ENCODE assay signal across 8 cellular contexts in genomic region chr5:66987949-66988838, GRCh38.
DNase-seq lines count a peak whose midpoint lies in the region; ATAC-seq, FAIRE-seq and TF ChIP-seq lines count a peak whose summit lies in the region.

No MANE protein-coding gene starts in this region.

- no peaks in the 10 kb centered on the region for H3K9me3 Mint-ChIP-seq in H9
- H3K9me3 Mint-ChIP-seq in chondrocyte (ENCODE audit: low read depth) = no peaks in the 10 kb centered on the region

- H3K23me2 ChIP-seq in H9 (ENCODE audit: insufficient read length, low read depth, low read length, poor library complexity, severe bottlenecking) = no peaks in the 10 kb centered on the region

- H2BK15ac ChIP-seq in H9 (ENCODE audit: low read depth, low read length) = no peak overlapping the region

- H3K14ac ChIP-seq in H9 (ENCODE audit: insufficient read depth, low read length) = no peak overlapping the region

- no peak overlapping the region for H3K27ac ChIP-seq in H9 (ENCODE audit: insufficient read length, low read depth, low read length)

- 0 out of 2 replicates have a peak, but pooled peaks cover 2% of the 10 kb centered on the region for H3K27me3 Mint-ChIP-seq in H9 (ENCODE audit: low read depth)
- H3K27me3 Mint-ChIP-seq in chondrocyte (ENCODE audit: low read depth) = no peaks in the 10 kb centered on the region

- H4K8ac ChIP-seq in H9 (replicated peaks; ENCODE audit: insufficient read length, low read depth, low read length) = no peak overlapping the region

- H3T11ph ChIP-seq in H9 (ENCODE audit: low read length) = no peak overlapping the region

- no peak for FAIRE-seq in frontal cortex (lab: Jason Lieb, UNC)

- H3K23ac ChIP-seq in H9 (ENCODE audit: insufficient read length, low read depth, low read length) = no peak overlapping the region

- H3K18ac ChIP-seq in H9 (ENCODE audit: insufficient read length, low read depth, low read length) = no peak overlapping the region

- DNase-seq in NCI-H1436 (lab: John Stamatoyannopoulos, UW) (peak; percentile 14), NCI-H1436 treated with DMSO at 0.1 percent for 48 hours (lab: John Stamatoyannopoulos, UW) (no peak), H9 (no peak), NCI-H82 (lab: John Stamatoyannopoulos, UW) (peak; percentile 62), chondrocyte (ENCODE audit: low spot score) (no peak), medulla oblongata (ENCODE audit: extremely low spot score) (peak; percentile 51), frontal cortex (ENCODE audit: low spot score in 2 of 2) (no peak)

- no peak overlapping the region for H2AK5ac ChIP-seq in H9 (ENCODE audit: insufficient read length, low read length)

- no CpG with 5 or more reads among the region's 3 CpGs for WGBS in H9 (ENCODE audit: extremely low coverage, insufficient read length, low lambda C conversion rate)

- no peak overlapping the region for H3K4me2 ChIP-seq in H9 (ENCODE audit: insufficient read depth, insufficient read length, low read length)

- no peak overlapping the region for H2BK5ac ChIP-seq in H9 (ENCODE audit: insufficient read length, low read length)

- peak; percentile 83 for TF ChIP-seq CTCF in H9 (conservative IDR thresholded peaks at IDR 0.05)
- peak; percentile 89 for TF ChIP-seq CTCF in chondrocyte (IDR thresholded peaks at IDR 0.05)

- no peaks in the 10 kb centered on the region for H3K27me3 ChIP-seq in H9 (ENCODE audit: insufficient read depth, low read length)

- no peak overlapping the region for H4K5ac ChIP-seq in H9 (ENCODE audit: insufficient read length, low read depth, low read length)

- H3K4ac ChIP-seq in H9 (ENCODE audit: low read depth, low read length) = no peak overlapping the region

- H3K79me2 ChIP-seq in H9 (ENCODE audit: insufficient read depth, low read length) = no peaks in the 10 kb centered on the region

- no peak overlapping the region for H2BK20ac ChIP-seq in H9 (ENCODE audit: low read depth, low read length, poor library complexity, severe bottlenecking)

- no peak overlapping the region for H2BK120ac ChIP-seq in H9 (ENCODE audit: low read depth, low read length, poor library complexity, severe bottlenecking)

- H2AFZ ChIP-seq in H9 (ENCODE audit: low read length) = no peak overlapping the region

- H2BK12ac ChIP-seq in H9 (ENCODE audit: insufficient read length, low read depth, low read length) = no peak overlapping the region

- no peak overlapping the region for H3K9ac ChIP-seq in H9 (ENCODE audit: extremely low read depth, insufficient read length, low read length)

- no peak overlapping the region for H4K91ac ChIP-seq in H9 (ENCODE audit: insufficient read length, low read depth, low read length)

- H3K56ac ChIP-seq in H9 (ENCODE audit: insufficient read length, low read depth, low read length) = no peak overlapping the region

- no peaks in the 10 kb centered on the region for H3K36me3 Mint-ChIP-seq in H9 (ENCODE audit: insufficient read depth in 1 of 3, low read depth in 3 of 3)
- H3K36me3 Mint-ChIP-seq in chondrocyte (ENCODE audit: low read depth) = no peaks in the 10 kb centered on the region

- H3K4me1 Mint-ChIP-seq in H9 (peaks cover 30 to 35% of the 10 kb centered on the region in 2 experiments), chondrocyte (ENCODE audit: low read depth) (peaks cover 24% of the 10 kb centered on the region)

- no peak for ATAC-seq in GM21737 (IDR thresholded peaks at IDR 0.05; ENCODE audit: unreplicated experiment)

- H3K4me3 Mint-ChIP-seq in H9 = no peak overlapping the region
- no peak overlapping the region for H3K4me3 Mint-ChIP-seq in chondrocyte (ENCODE audit: unreplicated experiment)

- no peaks in the 10 kb centered on the region for H4K20me1 ChIP-seq in H9 (ENCODE audit: control insufficient read depth, insufficient read depth, insufficient read length)

- H3K79me1 ChIP-seq in H9 (ENCODE audit: insufficient read depth, low read depth, low read length, poor library complexity, severe bottlenecking) = no peaks in the 10 kb centered on the region

- no peak overlapping the region for H3K27ac Mint-ChIP-seq in H9
- H3K27ac Mint-ChIP-seq in chondrocyte (ENCODE audit: unreplicated experiment) = no peak overlapping the region

- H3K9me3 ChIP-seq in H9 (ENCODE audit: control insufficient read depth, low read depth, low read length) = no peaks in the 10 kb centered on the region

- H3K4me1 ChIP-seq in H9 (ENCODE audit: insufficient read depth, low read length) = no peaks in the 10 kb centered on the region; the same call in 1 of the 2 replicates

Comparison
In these comparisons a context has a peak if more than half of its experiments do, and no peak if none do; other contexts are left out.
1. DNase-seq: peak in NCI-H1436 (single experiment), NCI-H82 (single experiment) and medulla oblongata (single experiment); none in NCI-H1436 treated with DMSO at 0.1 percent for 48 hours (single experiment), H9 (single experiment), chondrocyte (single experiment) and frontal cortex (0 of 2).